19 cellular contexts compared by ENCODE assay signal in the genomic region with DNA sequence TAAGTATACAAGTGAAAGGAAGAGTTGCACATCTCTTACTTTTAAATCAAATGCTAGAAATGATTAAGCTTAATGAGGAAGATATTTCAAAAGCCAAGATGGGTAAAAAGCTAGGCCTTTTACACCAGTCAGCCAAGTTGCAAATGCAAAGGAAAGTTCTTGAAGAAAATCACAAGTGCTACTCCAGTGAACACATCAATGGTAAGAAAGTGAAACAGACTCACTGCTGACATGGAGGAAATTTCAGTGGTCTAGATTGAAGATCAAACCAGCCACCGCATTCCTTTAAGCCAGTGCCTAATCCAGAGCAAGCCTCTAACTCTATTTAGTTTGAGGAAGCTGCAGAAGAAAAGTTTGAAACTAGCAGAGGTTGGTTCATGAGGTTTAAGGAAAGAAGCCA.
"Had no signal": no experiment of that assay in that cellular context is flagged by ENCODE, and none has a peak within 500 bp of the region (broad histone marks: within the 10 kb centered on the region; RNA-seq: fewer than 3 reads in every experiment).

No MANE protein-coding gene starts in this region.

- H2AFZ ChIP-seq: parathyroid adenoma had no signal

- H3K27ac ChIP-seq: brain microvascular endothelial cell, heart left ventricle, neutrophil, parathyroid adenoma, tibial artery had no signal

- H3K9ac ChIP-seq: parathyroid adenoma had no signal

- H3K36me3 ChIP-seq: brain microvascular endothelial cell had no signal

- H3K79me2 ChIP-seq: parathyroid adenoma had no signal

- H3K9me3 ChIP-seq: heart left ventricle, neutrophil, tibial artery had no signal

- DNase-seq: activated B cell treated with CpG ODN at 0.5 μM for 24 hours; activated CD4-positive, alpha-beta T cell treated with anti-CD3 and anti-CD28 coated beads, Interleukin-2, amount 50 U/mL, for 1 hour; activated naive CD4-positive, alpha-beta T cell treated with Interleukin-2 at 50 U/mL for 16 hours; aorta; brain microvascular endothelial cell; caudate nucleus; effector CD4-positive, alpha-beta T cell; heart left ventricle; islet precursor cell; left cardiac atrium; right cardiac atrium; stimulated activated naive CD8-positive, alpha-beta T cell treated with anti-CD3 and anti-CD28 coated beads, Interleukin-15, amount 100 ng/mL, for 72 hours; T1000; tibial artery had no signal

- H3K27ac Mint-ChIP-seq: activated B cell treated with CpG ODN at 0.5 μM for 24 hours; dendritic cell treated with granulocyte-macrophage colony-stimulating factor and Interleukin-4, amounts not matched to agents 40 ng/mL and 50 ng/mL, for 4 days; memory B cell; nephron had no signal

- ATAC-seq: heart left ventricle; left cardiac atrium; right cardiac atrium; stimulated activated naive CD8-positive, alpha-beta T cell treated with anti-CD3 and anti-CD28 coated beads, Interleukin-15, amount 100 ng/mL, for 72 hours had no signal

- H3K4me1 ChIP-seq: heart left ventricle, parathyroid adenoma, tibial artery had no signal

- H3K27me3 ChIP-seq: brain microvascular endothelial cell, heart left ventricle, neutrophil, tibial artery had no signal

- H3K4me3 Mint-ChIP-seq: activated B cell treated with CpG ODN at 0.5 μM for 24 hours; dendritic cell treated with granulocyte-macrophage colony-stimulating factor and Interleukin-4, amounts not matched to agents 40 ng/mL and 50 ng/mL, for 4 days; memory B cell; nephron; stimulated activated naive CD8-positive, alpha-beta T cell treated with anti-CD3 and anti-CD28 coated beads, Interleukin-15, amount 100 ng/mL, for 72 hours had no signal

- H3K4me3 ChIP-seq: heart left ventricle, tibial artery had no signal

- H3K4me1 Mint-ChIP-seq: activated B cell treated with CpG ODN at 0.5 μM for 24 hours, memory B cell, nephron had no signal

- H3K27me3 Mint-ChIP-seq: activated B cell treated with CpG ODN at 0.5 μM for 24 hours; dendritic cell treated with granulocyte-macrophage colony-stimulating factor and Interleukin-4, amounts not matched to agents 40 ng/mL and 50 ng/mL, for 4 days; memory B cell; stimulated activated naive CD8-positive, alpha-beta T cell treated with anti-CD3 and anti-CD28 coated beads, Interleukin-15, amount 100 ng/mL, for 72 hours had no signal

- H3K9me3 Mint-ChIP-seq: activated B cell treated with CpG ODN at 0.5 μM for 24 hours; dendritic cell treated with granulocyte-macrophage colony-stimulating factor and Interleukin-4, amounts not matched to agents 40 ng/mL and 50 ng/mL, for 4 days; memory B cell; nephron; stimulated activated naive CD8-positive, alpha-beta T cell treated with anti-CD3 and anti-CD28 coated beads, Interleukin-15, amount 100 ng/mL, for 72 hours had no signal
